ENCODE assay signal across 1 cellular context in the genomic region with DNA sequence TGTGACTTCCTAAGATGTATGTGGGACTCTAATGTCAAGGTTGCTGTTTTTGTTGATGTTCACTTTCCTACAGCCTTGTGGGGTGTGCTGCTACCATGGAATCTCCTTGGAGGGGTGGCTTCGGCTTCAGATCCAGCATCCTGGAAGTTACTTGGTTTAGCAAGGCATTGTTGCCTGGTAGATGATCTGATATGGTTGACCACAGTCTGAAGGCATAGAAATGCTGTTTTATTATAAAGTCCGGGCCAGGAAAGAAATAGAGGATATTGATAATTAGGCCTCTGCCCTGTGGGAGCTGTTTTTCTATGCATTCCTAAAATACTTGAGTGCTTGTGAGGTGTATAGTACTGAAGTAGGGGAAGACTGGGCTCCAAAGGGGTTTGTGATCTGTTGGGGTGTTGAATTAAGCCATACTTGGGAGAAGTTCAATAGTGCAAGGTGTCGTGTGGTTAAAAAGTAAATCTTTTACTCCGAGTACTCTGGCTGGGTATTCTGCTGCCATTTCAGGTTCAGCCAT.
TF ChIP-seq lines count a peak whose summit lies in the region.

No MANE protein-coding gene starts in this region.

TF ChIP-seq in GM12878, 131 proteins besides CTCF, POLR2A, EP300 and RAD21:
- TF ChIP-seq CBX5 (IDR thresholded peaks at IDR 0.05; ENCODE audit: low read depth) (no peak), TBL1XR1 (IDR thresholded peaks at IDR 0.05; ENCODE audit: low read depth, low read length) (no peak), ZNF274 (IDR thresholded peaks at IDR 0.05; ENCODE audit: insufficient read depth, insufficient read length) (no peak), TAF1 (IDR thresholded peaks at IDR 0.05; ENCODE audit: borderline replicate concordance, low read depth, low read length) (no peak), SUZ12 (IDR thresholded peaks at IDR 0.05; ENCODE audit: unreplicated experiment) (no peak), ZNF217 (IDR thresholded peaks at IDR 0.05) (no peak), PAX8 (IDR thresholded peaks at IDR 0.05) (no peak), NR2C2 (IDR thresholded peaks at IDR 0.05; ENCODE audit: borderline replicate concordance, control insufficient read depth, insufficient read length, low read depth) (no peak), IRF4 (IDR thresholded peaks at IDR 0.05; ENCODE audit: low read depth, low read length) (no peak), CREB1 (IDR thresholded peaks at IDR 0.05; ENCODE audit: low read depth) (no peak), BRCA1 (IDR thresholded peaks at IDR 0.05; ENCODE audit: low read depth, low read length) (no peak), HDAC2 (IDR thresholded peaks at IDR 0.05) (no peak), NFXL1 (IDR thresholded peaks at IDR 0.05; ENCODE audit: borderline replicate concordance) (no peak), CREM (IDR thresholded peaks at IDR 0.05; ENCODE audit: low read depth) (no peak), SMAD1 (IDR thresholded peaks at IDR 0.05; ENCODE audit: low read depth, partially characterized antibody) (no peak), CBFB (IDR thresholded peaks at IDR 0.05; ENCODE audit: low read depth) (no peak)
- TF ChIP-seq, protein P1, sequence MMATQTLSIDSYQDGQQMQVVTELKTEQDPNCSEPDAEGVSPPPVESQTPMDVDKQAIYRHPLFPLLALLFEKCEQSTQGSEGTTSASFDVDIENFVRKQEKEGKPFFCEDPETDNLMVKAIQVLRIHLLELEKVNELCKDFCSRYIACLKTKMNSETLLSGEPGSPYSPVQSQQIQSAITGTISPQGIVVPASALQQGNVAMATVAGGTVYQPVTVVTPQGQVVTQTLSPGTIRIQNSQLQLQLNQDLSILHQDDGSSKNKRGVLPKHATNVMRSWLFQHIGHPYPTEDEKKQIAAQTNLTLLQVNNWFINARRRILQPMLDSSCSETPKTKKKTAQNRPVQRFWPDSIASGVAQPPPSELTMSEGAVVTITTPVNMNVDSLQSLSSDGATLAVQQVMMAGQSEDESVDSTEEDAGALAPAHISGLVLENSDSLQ (IDR thresholded peaks at IDR 0.05) = no peak
- TF ChIP-seq, protein P2, sequence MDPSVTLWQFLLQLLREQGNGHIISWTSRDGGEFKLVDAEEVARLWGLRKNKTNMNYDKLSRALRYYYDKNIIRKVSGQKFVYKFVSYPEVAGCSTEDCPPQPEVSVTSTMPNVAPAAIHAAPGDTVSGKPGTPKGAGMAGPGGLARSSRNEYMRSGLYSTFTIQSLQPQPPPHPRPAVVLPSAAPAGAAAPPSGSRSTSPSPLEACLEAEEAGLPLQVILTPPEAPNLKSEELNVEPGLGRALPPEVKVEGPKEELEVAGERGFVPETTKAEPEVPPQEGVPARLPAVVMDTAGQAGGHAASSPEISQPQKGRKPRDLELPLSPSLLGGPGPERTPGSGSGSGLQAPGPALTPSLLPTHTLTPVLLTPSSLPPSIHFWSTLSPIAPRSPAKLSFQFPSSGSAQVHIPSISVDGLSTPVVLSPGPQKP (IDR thresholded peaks at IDR 0.05; ENCODE audit: low read depth, low read length) = no peak
- TF ChIP-seq, protein P3, sequence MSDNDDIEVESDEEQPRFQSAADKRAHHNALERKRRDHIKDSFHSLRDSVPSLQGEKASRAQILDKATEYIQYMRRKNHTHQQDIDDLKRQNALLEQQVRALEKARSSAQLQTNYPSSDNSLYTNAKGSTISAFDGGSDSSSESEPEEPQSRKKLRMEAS (IDR thresholded peaks at IDR 0.05; ENCODE audit: low read depth, low read length) = no peak
